ENCODE assay signal across 1 cellular context in genomic region chr17:79023886-79024771, GRCh38.
TF ChIP-seq lines count a peak whose summit lies in the region.

TSS of gene C1QTNF1 (plus strand) at chr17:79024169. CDS start at chr17:79043969, 19,800 bp downstream.

TF ChIP-seq in WTC11, 78 proteins besides CTCF, POLR2A, EP300 and RAD21 (continued from another document):
- TF ChIP-seq HMGXB4 (CRISPR knock-in tag; IDR thresholded peaks at IDR 0.05) = peak; percentile 57; the same call in 1 of the 2 replicates
- peak; percentile 41; the same call in 1 of the 2 replicates for TF ChIP-seq ZNF423 (CRISPR knock-in tag; IDR thresholded peaks at IDR 0.05)
- no peak for TF ChIP-seq NR2C2 (CRISPR knock-in tag; IDR thresholded peaks at IDR 0.05)
- peak; percentile 51; the same call in 1 of the 2 replicates for TF ChIP-seq MAX (CRISPR knock-in tag; IDR thresholded peaks at IDR 0.05)
- TF ChIP-seq CREM (CRISPR knock-in tag; IDR thresholded peaks at IDR 0.05) = 0 out of 2 replicates have a peak, but pooled peaks have one; percentile 21
- TF ChIP-seq JUN (CRISPR knock-in tag; IDR thresholded peaks at IDR 0.05) = peak; percentile 34; the same call in 1 of the 2 replicates
